In the genomic region with DNA sequence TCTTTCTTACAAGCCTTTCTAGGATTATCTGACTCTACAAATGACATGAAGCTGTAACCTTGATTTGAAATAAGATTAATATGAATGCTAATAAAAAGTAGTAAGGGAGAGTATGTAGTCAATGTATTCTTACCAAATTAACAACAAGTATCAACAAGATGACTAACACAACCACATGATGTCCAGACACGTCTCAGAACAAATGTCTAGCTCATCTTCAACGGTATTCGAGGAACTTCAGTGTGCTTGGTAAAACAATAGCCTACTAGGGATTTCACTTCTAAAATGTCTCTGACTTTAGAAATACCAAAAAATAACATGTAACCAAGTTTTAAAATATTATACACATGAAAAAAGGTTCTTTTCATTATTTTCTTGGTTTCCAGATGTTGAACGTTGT, we compare ENCODE assay signal across 13 cellular contexts. TPM values are rescaled to one million over a fixed set of nuclear protein-coding genes. Genes with fewer than 3 reads are reported as not detected.
DNase-seq lines count a peak whose midpoint lies in the region; ATAC-seq and TF ChIP-seq lines count a peak whose summit lies in the region.
"Had no signal": no experiment of that assay in that cellular context is flagged by ENCODE, and none has a peak within 500 bp of the region (broad histone marks: within the 10 kb centered on the region; RNA-seq: fewer than 3 reads in every experiment).

No MANE protein-coding gene starts in this region.

- H3K36me3 ChIP-seq in hepatocyte (replicated peaks; ENCODE audit: insufficient read depth, low read depth): no peaks in the 10 kb centered on the region
- H3K36me3 ChIP-seq: vagina had no signal

- H3K4me1 Mint-ChIP-seq in WTC11: peaks cover 63% of the 10 kb centered on the region

- no peaks in the 10 kb centered on the region for H3K27me3 Mint-ChIP-seq in WTC11 (ENCODE audit: low read depth)
- H3K27me3 Mint-ChIP-seq: activated naive CD8-positive, alpha-beta T cell treated with anti-CD3 and anti-CD28 coated beads for 36 hours had no signal

- H3K4me2 ChIP-seq in hepatocyte: peak overlapping the region; percentile 10

- H3K79me2 ChIP-seq in hepatocyte: peaks cover 89% of the 10 kb centered on the region

- peaks cover 8% of the 10 kb centered on the region for H3K4me1 ChIP-seq in hepatocyte (ENCODE audit: insufficient read depth)

- H4K20me1 ChIP-seq in hepatocyte (ENCODE audit: insufficient read depth, poor library complexity, severe bottlenecking): peaks cover 54% of the 10 kb centered on the region

- no peak overlapping the region for H3K27ac ChIP-seq in hepatocyte
- H3K27ac ChIP-seq: vagina had no signal

- no peak for ATAC-seq in WTC11
- no peak for ATAC-seq in HG03571 (IDR thresholded peaks at IDR 0.05; ENCODE audit: unreplicated experiment)
- ATAC-seq in HG03565 (IDR thresholded peaks at IDR 0.05; ENCODE audit: unreplicated experiment): no peak
- no peak for ATAC-seq in GM21723 (IDR thresholded peaks at IDR 0.05; ENCODE audit: unreplicated experiment)

- no peak overlapping the region for H3K4me3 ChIP-seq in hepatocyte
- H3K4me3 ChIP-seq: vagina had no signal

- no peaks in the 10 kb centered on the region for H3K9me2 ChIP-seq in hepatocyte (replicated peaks; ENCODE audit: insufficient read depth)

- POLR2A ChIA-PET in WTC11 (lab: Charles Lee): no interaction called here

- 78% methylated on average over 4 of the region's 4 CpGs for WGBS in hepatocyte (ENCODE audit: low lambda C conversion rate, missing lambda C conversion rate)

- no peaks in the 10 kb centered on the region for H3K9me3 Mint-ChIP-seq in WTC11
- H3K9me3 Mint-ChIP-seq: activated naive CD8-positive, alpha-beta T cell treated with anti-CD3 and anti-CD28 coated beads for 36 hours had no signal

- H3K27ac Mint-ChIP-seq in WTC11: peak overlapping the region; percentile 60; the same call in 1 of the 2 replicates

- no peak for TF ChIP-seq CTCF in WTC11 (IDR thresholded peaks at IDR 0.05)
- TF ChIP-seq CTCF in hepatocyte (IDR thresholded peaks at IDR 0.05; ENCODE audit: poor library complexity): no peak

- DNase-seq in AG08395 (ENCODE audit: low spot score): peak; percentile 52
- peak; percentile 45 for DNase-seq in EL
- no peak for DNase-seq in WTC11 (ENCODE audit: low spot score)
- no peak for DNase-seq in hepatocyte (ENCODE audit: low spot score)
- no peak for DNase-seq in NCI-H526 (lab: John Stamatoyannopoulos, UW)
- DNase-seq: activated CD4-positive, alpha-beta T cell treated with anti-CD3 and anti-CD28 coated beads for 4 hours; activated naive CD8-positive, alpha-beta T cell treated with anti-CD3 and anti-CD28 coated beads for 36 hours; Caco-2; NCI-H1092 had no signal

- CTCF ChIA-PET in WTC11 (lab: Charles Lee): no interaction called here

- peaks cover 5% of the 10 kb centered on the region; the same call in 1 of the 2 replicates for H3K36me3 Mint-ChIP-seq in WTC11

- H3K9me3 ChIP-seq in hepatocyte (ENCODE audit: low read depth): no peaks in the 10 kb centered on the region
- H3K9me3 ChIP-seq: Caco-2, vagina had no signal

- H3K27me3 ChIP-seq in hepatocyte: no peaks in the 10 kb centered on the region
- H3K27me3 ChIP-seq: vagina had no signal

- no peak overlapping the region for H2AFZ ChIP-seq in hepatocyte

- no peak overlapping the region for H3K4me3 Mint-ChIP-seq in WTC11
- H3K4me3 Mint-ChIP-seq: activated naive CD8-positive, alpha-beta T cell treated with anti-CD3 and anti-CD28 coated beads for 36 hours had no signal

TF ChIP-seq in WTC11, 78 proteins besides CTCF, POLR2A, EP300 and RAD21:
- no peak for TF ChIP-seq CREM (CRISPR knock-in tag; IDR thresholded peaks at IDR 0.05)
- no peak for TF ChIP-seq OVOL2 (CRISPR knock-in tag; IDR thresholded peaks at IDR 0.05; ENCODE audit: borderline replicate concordance)
- no peak for TF ChIP-seq TEAD1 (CRISPR knock-in tag; IDR thresholded peaks at IDR 0.05)
- TF ChIP-seq, protein P1, sequence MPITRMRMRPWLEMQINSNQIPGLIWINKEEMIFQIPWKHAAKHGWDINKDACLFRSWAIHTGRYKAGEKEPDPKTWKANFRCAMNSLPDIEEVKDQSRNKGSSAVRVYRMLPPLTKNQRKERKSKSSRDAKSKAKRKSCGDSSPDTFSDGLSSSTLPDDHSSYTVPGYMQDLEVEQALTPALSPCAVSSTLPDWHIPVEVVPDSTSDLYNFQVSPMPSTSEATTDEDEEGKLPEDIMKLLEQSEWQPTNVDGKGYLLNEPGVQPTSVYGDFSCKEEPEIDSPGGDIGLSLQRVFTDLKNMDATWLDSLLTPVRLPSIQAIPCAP (CRISPR knock-in tag; IDR thresholded peaks at IDR 0.05): no peak

RNA-seq across cellular contexts. Expression of a gene that starts 3.4 kb away (rescaled TPM):
- total RNA-seq in WTC11 (2021) (330 to 368 TPM (median 346 TPM) in 3 replicates), hepatocyte (393 and 437 TPM in 2 replicates)
- polyA plus RNA-seq in hepatocyte: 389 and 394 TPM in 2 replicates

RNA-seq across cellular contexts. Expression of a gene that starts 3.6 kb away (rescaled TPM):
- 347 to 354 TPM (median 353 TPM) in 3 replicates for total RNA-seq in WTC11 (2021)
- 373 and 388 TPM in 2 replicates for total RNA-seq in hepatocyte
- polyA plus RNA-seq in hepatocyte: 314 and 315 TPM in 2 replicates

RNA-seq across cellular contexts. Expression of a gene that starts 44.0 kb away (rescaled TPM):
- 28.2 to 37.8 TPM (median 33.6 TPM) in 3 replicates for total RNA-seq in WTC11 (2021)
- 29.1 and 29.3 TPM in 2 replicates for total RNA-seq in hepatocyte
- 28.4 and 29.6 TPM in 2 replicates for polyA plus RNA-seq in hepatocyte

Comparison
In these comparisons a context has a peak if more than half of its experiments do, and no peak if none do; other contexts are left out.
1. DNase-seq: peak in AG08395 (single experiment) and EL (single experiment); none in WTC11 (single experiment), hepatocyte (single experiment) and NCI-H526 (0 of 2).